Comparison of ENCODE assay signal across 16 cellular contexts in the genomic region with DNA sequence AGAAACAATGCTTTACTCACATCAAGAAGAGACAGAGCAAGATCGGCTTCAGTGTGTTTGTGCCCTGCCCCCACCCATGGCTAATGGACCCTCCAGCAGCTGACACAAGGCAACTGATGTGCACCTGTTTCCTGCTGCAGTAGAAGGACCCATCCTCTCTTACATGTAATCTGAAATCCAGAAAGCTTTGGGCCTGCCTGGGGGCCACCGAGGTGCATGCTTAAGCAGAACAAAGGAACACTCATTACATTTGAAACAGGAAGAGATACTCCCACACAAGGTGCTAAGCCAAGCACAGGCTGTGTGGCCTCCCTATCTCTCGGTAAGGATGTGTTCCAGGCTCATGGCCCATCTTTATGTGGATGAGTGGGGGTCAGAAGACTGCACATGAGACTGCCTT.
A peak's percentile ranks its signal among the peaks of the same experiment; 100 is the strongest.
DNase-seq lines count a peak whose midpoint lies in the region; ATAC-seq, FAIRE-seq and TF ChIP-seq lines count a peak whose summit lies in the region.
"Had no signal": no experiment of that assay in that cellular context is flagged by ENCODE, and none has a peak within 500 bp of the region (broad histone marks: within the 10 kb centered on the region; RNA-seq: fewer than 3 reads in every experiment).

No MANE protein-coding gene starts in this region.

- TF ChIP-seq POLR2A in uterus (IDR thresholded peaks at IDR 0.05): no peak

- no peak for TF ChIP-seq CTCF in colonic mucosa (IDR thresholded peaks at IDR 0.05)
- no peak for TF ChIP-seq CTCF in osteocyte (IDR thresholded peaks at IDR 0.05)
- no peak for TF ChIP-seq CTCF in uterus (IDR thresholded peaks at IDR 0.05)

- ATAC-seq in HG02870 (IDR thresholded peaks at IDR 0.05; ENCODE audit: unreplicated experiment): peak; percentile 81
- ATAC-seq: activated CD4-positive, CD25-positive, alpha-beta regulatory T cell treated with anti-CD3 and anti-CD28 coated beads, Interleukin-2, amount 50 U/mL, for 24 hours; left cardiac atrium had no signal

- H3K27ac ChIP-seq in colonic mucosa (no peak overlapping the region), uterus (no peak overlapping the region)
- H3K27ac ChIP-seq: prostate gland had no signal

- H3K36me3 ChIP-seq in colonic mucosa: no peaks in the 10 kb centered on the region
- no peaks in the 10 kb centered on the region for H3K36me3 ChIP-seq in uterus
- H3K36me3 ChIP-seq: prostate gland had no signal

- H3K4me3 ChIP-seq in colonic mucosa (no peak overlapping the region), uterus (no peak overlapping the region)
- H3K4me3 ChIP-seq: prostate gland had no signal

- H3K4me3 Mint-ChIP-seq in osteocyte (ENCODE audit: unreplicated experiment): no peak overlapping the region

- no peaks in the 10 kb centered on the region for H3K4me1 ChIP-seq in colonic mucosa
- H3K4me1 ChIP-seq in uterus: no peaks in the 10 kb centered on the region
- H3K4me1 ChIP-seq: prostate gland had no signal

- no peak for FAIRE-seq in urothelium cell line (lab: Jason Lieb, UNC)

- H3K4me1 Mint-ChIP-seq in osteocyte (ENCODE audit: unreplicated experiment): no peaks in the 10 kb centered on the region

- DNase-seq in NCI-H748 (lab: John Stamatoyannopoulos, UW; ENCODE audit: unreplicated experiment) (peak; percentile 11), NCI-H748 treated with DMSO at 0.1 percent for 48 hours (lab: John Stamatoyannopoulos, UW) (no peak), M059J (ENCODE audit: low read depth) (peak; percentile 5), urothelium cell line (ENCODE audit: low spot score) (peak; percentile 4), colonic mucosa (no peak), osteocyte (ENCODE audit: extremely low spot score, unreplicated experiment) (no peak), uterus (no peak)
- DNase-seq: 8988T, GF-D8, GOT3, Kasumi-1, left cardiac atrium, NCI-H2029 had no signal

- H3K27me3 Mint-ChIP-seq in osteocyte (ENCODE audit: unreplicated experiment): no peaks in the 10 kb centered on the region

- no peaks in the 10 kb centered on the region for H3K9me3 Mint-ChIP-seq in osteocyte (ENCODE audit: unreplicated experiment)

- H3K27ac Mint-ChIP-seq in osteocyte (ENCODE audit: unreplicated experiment): no peak overlapping the region

- H3K9me3 ChIP-seq in colonic mucosa (no peaks in the 10 kb centered on the region), uterus (no peaks in the 10 kb centered on the region)
- H3K9me3 ChIP-seq: prostate gland had no signal

- H3K36me3 Mint-ChIP-seq in osteocyte (ENCODE audit: unreplicated experiment): no peaks in the 10 kb centered on the region

- no peaks in the 10 kb centered on the region for H3K27me3 ChIP-seq in colonic mucosa
- H3K27me3 ChIP-seq in uterus: no peaks in the 10 kb centered on the region

- H3K9ac ChIP-seq in colonic mucosa (ENCODE audit: low read depth in 2 of 2, low read length in 2 of 2): no peak overlapping the region

- intact Hi-C loops in colonic mucosa (cut with DNase I) (no loop called here), uterus (cut with DNase I; ENCODE audit: low total_unique reads) (no loop called here)

Comparison
In these comparisons a context has a peak if more than half of its experiments do, and no peak if none do; other contexts are left out.
1. DNase-seq: peak in NCI-H748 (single experiment), M059J (single experiment) and urothelium cell line (single experiment); none in NCI-H748 treated with DMSO at 0.1 percent for 48 hours (single experiment), colonic mucosa (single experiment), osteocyte (single experiment) and uterus (0 of 2).